In genomic region chr1:214155987-214156567, GRCh38 we compare ENCODE assay signal across 30 cellular contexts.
"Had no signal": no experiment of that assay in that cellular context is flagged by ENCODE, and none has a peak within 500 bp of the region (broad histone marks: within the 10 kb centered on the region; RNA-seq: fewer than 3 reads in every experiment).

No MANE protein-coding gene starts in this region.

- H3K4me1 Mint-ChIP-seq: activated CD4-positive, alpha-beta memory T cell treated with anti-CD3 and anti-CD28 coated beads, Interleukin-2, amount 10 ng/mL, durations not matched to agents 7 days and 5 days; activated CD8-positive, alpha-beta memory T cell treated with anti-CD3 and anti-CD28 coated beads, Interleukin-2, amount 10 ng/mL, durations not matched to agents 7 days and 5 days; activated naive CD8-positive, alpha-beta T cell treated with anti-CD3 and anti-CD28 coated beads for 36 hours had no signal

- H3K27ac ChIP-seq: ascending aorta, SJCRH30, WERI-Rb-1 had no signal

- H3K9me3 ChIP-seq: ascending aorta had no signal

- H3K27ac Mint-ChIP-seq: activated CD4-positive, alpha-beta memory T cell treated with anti-CD3 and anti-CD28 coated beads, Interleukin-2, amount 10 ng/mL, durations not matched to agents 7 days and 5 days; activated CD8-positive, alpha-beta memory T cell treated with anti-CD3 and anti-CD28 coated beads, Interleukin-2, amount 10 ng/mL, durations not matched to agents 7 days and 5 days; activated naive CD8-positive, alpha-beta T cell treated with anti-CD3 and anti-CD28 coated beads for 36 hours had no signal

- H3K36me3 Mint-ChIP-seq: activated CD8-positive, alpha-beta memory T cell treated with anti-CD3 and anti-CD28 coated beads, Interleukin-2, amount 10 ng/mL, durations not matched to agents 7 days and 5 days; activated naive CD8-positive, alpha-beta T cell treated with anti-CD3 and anti-CD28 coated beads for 36 hours had no signal

- H3K4me1 ChIP-seq: ascending aorta, SJCRH30 had no signal

- H3K36me3 ChIP-seq: ascending aorta, SJCRH30, WERI-Rb-1 had no signal

- H3K9me3 Mint-ChIP-seq: activated CD4-positive, alpha-beta memory T cell treated with anti-CD3 and anti-CD28 coated beads, Interleukin-2, amount 10 ng/mL, durations not matched to agents 7 days and 5 days; activated naive CD8-positive, alpha-beta T cell treated with anti-CD3 and anti-CD28 coated beads for 36 hours had no signal

- H3K4me3 ChIP-seq: ascending aorta, K562, SJCRH30 had no signal

- H3K27me3 ChIP-seq: ascending aorta had no signal

- DNase-seq: activated CD4-positive, alpha-beta memory T cell treated with anti-CD3 and anti-CD28 coated beads, Interleukin-2, amount 10 ng/mL, durations not matched to agents 7 days and 5 days; activated CD4-positive, alpha-beta T cell treated with anti-CD3 and anti-CD28 coated beads for 1 hour; activated CD4-positive, alpha-beta T cell treated with anti-CD3 and anti-CD28 coated beads for 48 hours; activated CD4-positive, CD25-positive, alpha-beta regulatory T cell; activated CD8-positive, alpha-beta memory T cell treated with anti-CD3 and anti-CD28 coated beads for 24 hours; activated CD8-positive, alpha-beta memory T cell treated with anti-CD3 and anti-CD28 coated beads, Interleukin-2, amount 10 ng/mL, durations not matched to agents 7 days and 5 days; activated CD8-positive, alpha-beta memory T cell treated with anti-CD3 and anti-CD28 coated beads, Interleukin-2, amount 50 U/mL, for 48 hours; activated effector memory CD4-positive, alpha-beta T cell treated with Interleukin-2 at 50 U/mL for 16 hours; activated naive CD4-positive, alpha-beta T cell treated with anti-CD3 and anti-CD28 coated beads, Interleukin-2, amount 50 U/mL, for 16 hours; activated naive CD8-positive, alpha-beta T cell treated with anti-CD3 and anti-CD28 coated beads for 36 hours; activated T-cell treated with anti-CD3 and anti-CD28 coated beads, Interleukin-2, amount 50 U/mL, for 48 hours; amniotic stem cell; NCI-H1048; NCI-H1105 treated with DMSO at 0.1 percent for 48 hours; NCI-H1436; NCI-H1694; NCI-H1930; NCI-H2081 treated with DMSO at 0.1 percent for 48 hours; NCI-H345; NCI-H524 treated with DMSO at 0.1 percent for 48 hours; SHP77; SJCRH30; SW 1271; T-helper 1 cell; T-helper 2 cell; T-helper 9 cell; WERI-Rb-1 had no signal

- ATAC-seq: activated CD8-positive, alpha-beta memory T cell treated with anti-CD3 and anti-CD28 coated beads, Interleukin-2, amount 10 ng/mL, durations not matched to agents 7 days and 5 days; K562; Panc1 had no signal

- H3K4me3 Mint-ChIP-seq: activated CD4-positive, alpha-beta memory T cell treated with anti-CD3 and anti-CD28 coated beads, Interleukin-2, amount 10 ng/mL, durations not matched to agents 7 days and 5 days; activated CD8-positive, alpha-beta memory T cell treated with anti-CD3 and anti-CD28 coated beads, Interleukin-2, amount 10 ng/mL, durations not matched to agents 7 days and 5 days; activated naive CD8-positive, alpha-beta T cell treated with anti-CD3 and anti-CD28 coated beads for 36 hours had no signal
